ENCODE assay signal across 28 cellular contexts in genomic region chr3:159148466-159148865, GRCh38.
"Had no signal": no experiment of that assay in that cellular context is flagged by ENCODE, and none has a peak within 500 bp of the region (broad histone marks: within the 10 kb centered on the region; RNA-seq: fewer than 3 reads in every experiment).

No MANE protein-coding gene starts in this region.

- DNase-seq: colonic mucosa; cortex of kidney; dermis blood vessel endothelial cell; dorsolateral prefrontal cortex; effector CD4-positive, alpha-beta T cell; effector CD8-positive, alpha-beta T cell; effector memory CD4-positive, alpha-beta T cell; effector memory CD8-positive, alpha-beta T cell; endodermal cell; erythroblast; esophagus squamous epithelium; foreskin fibroblast; foreskin keratinocyte; foreskin melanocyte; gastrocnemius medialis; glutamatergic neuron; head of caudate nucleus; heart left ventricle; heart right ventricle had no signal

- ATAC-seq: effector memory CD8-positive, alpha-beta T cell; esophagus mucosa; foreskin keratinocyte; gastrocnemius medialis; gastroesophageal sphincter; heart left ventricle; heart right ventricle had no signal

- H3K36me3 ChIP-seq: colonic mucosa, esophagus muscularis mucosa, esophagus squamous epithelium, gastrocnemius medialis, gastroesophageal sphincter, heart left ventricle, heart right ventricle had no signal

- FAIRE-seq: colon, endometrium, endothelial cell of umbilical vein, frontal cortex had no signal

- H3K27ac ChIP-seq: colonic mucosa, coronary artery, dorsolateral prefrontal cortex, epithelial cell of prostate, esophagus muscularis mucosa, esophagus squamous epithelium, foreskin keratinocyte, gastrocnemius medialis, gastroesophageal sphincter, heart left ventricle, heart right ventricle had no signal

- H3K4me3 ChIP-seq: colonic mucosa, coronary artery, dorsolateral prefrontal cortex, esophagus muscularis mucosa, esophagus squamous epithelium, gastrocnemius medialis, gastroesophageal sphincter, heart left ventricle, heart right ventricle had no signal

- H3K9me3 ChIP-seq: colonic mucosa, esophagus muscularis mucosa, esophagus squamous epithelium, gastrocnemius medialis, gastroesophageal sphincter, heart left ventricle, heart right ventricle had no signal

- H3K27me3 ChIP-seq: colonic mucosa, dorsolateral prefrontal cortex, esophagus muscularis mucosa, esophagus squamous epithelium, foreskin keratinocyte, gastrocnemius medialis, gastroesophageal sphincter, heart left ventricle, heart right ventricle had no signal

- H3K4me1 ChIP-seq: colonic mucosa, esophagus muscularis mucosa, esophagus squamous epithelium, foreskin keratinocyte, gastrocnemius medialis, gastroesophageal sphincter, heart left ventricle, heart right ventricle had no signal
